ENCODE assay signal across 1 cellular context in genomic region chr3:136277634-136278033, GRCh38.
TF ChIP-seq lines count a peak whose summit lies in the region.

No MANE protein-coding gene starts in this region.

TF ChIP-seq in K562, 482 proteins besides CTCF, POLR2A, EP300 and RAD21 (continued from another document):
- TF ChIP-seq, protein P1, sequence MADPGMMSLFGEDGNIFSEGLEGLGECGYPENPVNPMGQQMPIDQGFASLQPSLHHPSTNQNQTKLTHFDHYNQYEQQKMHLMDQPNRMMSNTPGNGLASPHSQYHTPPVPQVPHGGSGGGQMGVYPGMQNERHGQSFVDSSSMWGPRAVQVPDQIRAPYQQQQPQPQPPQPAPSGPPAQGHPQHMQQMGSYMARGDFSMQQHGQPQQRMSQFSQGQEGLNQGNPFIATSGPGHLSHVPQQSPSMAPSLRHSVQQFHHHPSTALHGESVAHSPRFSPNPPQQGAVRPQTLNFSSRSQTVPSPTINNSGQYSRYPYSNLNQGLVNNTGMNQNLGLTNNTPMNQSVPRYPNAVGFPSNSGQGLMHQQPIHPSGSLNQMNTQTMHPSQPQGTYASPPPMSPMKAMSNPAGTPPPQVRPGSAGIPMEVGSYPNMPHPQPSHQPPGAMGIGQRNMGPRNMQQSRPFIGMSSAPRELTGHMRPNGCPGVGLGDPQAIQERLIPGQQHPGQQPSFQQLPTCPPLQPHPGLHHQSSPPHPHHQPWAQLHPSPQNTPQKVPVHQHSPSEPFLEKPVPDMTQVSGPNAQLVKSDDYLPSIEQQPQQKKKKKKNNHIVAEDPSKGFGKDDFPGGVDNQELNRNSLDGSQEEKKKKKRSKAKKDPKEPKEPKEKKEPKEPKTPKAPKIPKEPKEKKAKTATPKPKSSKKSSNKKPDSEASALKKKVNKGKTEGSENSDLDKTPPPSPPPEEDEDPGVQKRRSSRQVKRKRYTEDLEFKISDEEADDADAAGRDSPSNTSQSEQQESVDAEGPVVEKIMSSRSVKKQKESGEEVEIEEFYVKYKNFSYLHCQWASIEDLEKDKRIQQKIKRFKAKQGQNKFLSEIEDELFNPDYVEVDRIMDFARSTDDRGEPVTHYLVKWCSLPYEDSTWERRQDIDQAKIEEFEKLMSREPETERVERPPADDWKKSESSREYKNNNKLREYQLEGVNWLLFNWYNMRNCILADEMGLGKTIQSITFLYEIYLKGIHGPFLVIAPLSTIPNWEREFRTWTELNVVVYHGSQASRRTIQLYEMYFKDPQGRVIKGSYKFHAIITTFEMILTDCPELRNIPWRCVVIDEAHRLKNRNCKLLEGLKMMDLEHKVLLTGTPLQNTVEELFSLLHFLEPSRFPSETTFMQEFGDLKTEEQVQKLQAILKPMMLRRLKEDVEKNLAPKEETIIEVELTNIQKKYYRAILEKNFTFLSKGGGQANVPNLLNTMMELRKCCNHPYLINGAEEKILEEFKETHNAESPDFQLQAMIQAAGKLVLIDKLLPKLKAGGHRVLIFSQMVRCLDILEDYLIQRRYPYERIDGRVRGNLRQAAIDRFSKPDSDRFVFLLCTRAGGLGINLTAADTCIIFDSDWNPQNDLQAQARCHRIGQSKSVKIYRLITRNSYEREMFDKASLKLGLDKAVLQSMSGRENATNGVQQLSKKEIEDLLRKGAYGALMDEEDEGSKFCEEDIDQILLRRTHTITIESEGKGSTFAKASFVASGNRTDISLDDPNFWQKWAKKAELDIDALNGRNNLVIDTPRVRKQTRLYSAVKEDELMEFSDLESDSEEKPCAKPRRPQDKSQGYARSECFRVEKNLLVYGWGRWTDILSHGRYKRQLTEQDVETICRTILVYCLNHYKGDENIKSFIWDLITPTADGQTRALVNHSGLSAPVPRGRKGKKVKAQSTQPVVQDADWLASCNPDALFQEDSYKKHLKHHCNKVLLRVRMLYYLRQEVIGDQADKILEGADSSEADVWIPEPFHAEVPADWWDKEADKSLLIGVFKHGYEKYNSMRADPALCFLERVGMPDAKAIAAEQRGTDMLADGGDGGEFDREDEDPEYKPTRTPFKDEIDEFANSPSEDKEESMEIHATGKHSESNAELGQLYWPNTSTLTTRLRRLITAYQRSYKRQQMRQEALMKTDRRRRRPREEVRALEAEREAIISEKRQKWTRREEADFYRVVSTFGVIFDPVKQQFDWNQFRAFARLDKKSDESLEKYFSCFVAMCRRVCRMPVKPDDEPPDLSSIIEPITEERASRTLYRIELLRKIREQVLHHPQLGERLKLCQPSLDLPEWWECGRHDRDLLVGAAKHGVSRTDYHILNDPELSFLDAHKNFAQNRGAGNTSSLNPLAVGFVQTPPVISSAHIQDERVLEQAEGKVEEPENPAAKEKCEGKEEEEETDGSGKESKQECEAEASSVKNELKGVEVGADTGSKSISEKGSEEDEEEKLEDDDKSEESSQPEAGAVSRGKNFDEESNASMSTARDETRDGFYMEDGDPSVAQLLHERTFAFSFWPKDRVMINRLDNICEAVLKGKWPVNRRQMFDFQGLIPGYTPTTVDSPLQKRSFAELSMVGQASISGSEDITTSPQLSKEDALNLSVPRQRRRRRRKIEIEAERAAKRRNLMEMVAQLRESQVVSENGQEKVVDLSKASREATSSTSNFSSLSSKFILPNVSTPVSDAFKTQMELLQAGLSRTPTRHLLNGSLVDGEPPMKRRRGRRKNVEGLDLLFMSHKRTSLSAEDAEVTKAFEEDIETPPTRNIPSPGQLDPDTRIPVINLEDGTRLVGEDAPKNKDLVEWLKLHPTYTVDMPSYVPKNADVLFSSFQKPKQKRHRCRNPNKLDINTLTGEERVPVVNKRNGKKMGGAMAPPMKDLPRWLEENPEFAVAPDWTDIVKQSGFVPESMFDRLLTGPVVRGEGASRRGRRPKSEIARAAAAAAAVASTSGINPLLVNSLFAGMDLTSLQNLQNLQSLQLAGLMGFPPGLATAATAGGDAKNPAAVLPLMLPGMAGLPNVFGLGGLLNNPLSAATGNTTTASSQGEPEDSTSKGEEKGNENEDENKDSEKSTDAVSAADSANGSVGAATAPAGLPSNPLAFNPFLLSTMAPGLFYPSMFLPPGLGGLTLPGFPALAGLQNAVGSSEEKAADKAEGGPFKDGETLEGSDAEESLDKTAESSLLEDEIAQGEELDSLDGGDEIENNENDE (IDR thresholded peaks at IDR 0.05; ENCODE audit: low read depth, low read length): no peak
- TF ChIP-seq ZBTB17 (CRISPR knock-in tag; IDR thresholded peaks at IDR 0.05): no peak
- TF ChIP-seq, protein P2, sequence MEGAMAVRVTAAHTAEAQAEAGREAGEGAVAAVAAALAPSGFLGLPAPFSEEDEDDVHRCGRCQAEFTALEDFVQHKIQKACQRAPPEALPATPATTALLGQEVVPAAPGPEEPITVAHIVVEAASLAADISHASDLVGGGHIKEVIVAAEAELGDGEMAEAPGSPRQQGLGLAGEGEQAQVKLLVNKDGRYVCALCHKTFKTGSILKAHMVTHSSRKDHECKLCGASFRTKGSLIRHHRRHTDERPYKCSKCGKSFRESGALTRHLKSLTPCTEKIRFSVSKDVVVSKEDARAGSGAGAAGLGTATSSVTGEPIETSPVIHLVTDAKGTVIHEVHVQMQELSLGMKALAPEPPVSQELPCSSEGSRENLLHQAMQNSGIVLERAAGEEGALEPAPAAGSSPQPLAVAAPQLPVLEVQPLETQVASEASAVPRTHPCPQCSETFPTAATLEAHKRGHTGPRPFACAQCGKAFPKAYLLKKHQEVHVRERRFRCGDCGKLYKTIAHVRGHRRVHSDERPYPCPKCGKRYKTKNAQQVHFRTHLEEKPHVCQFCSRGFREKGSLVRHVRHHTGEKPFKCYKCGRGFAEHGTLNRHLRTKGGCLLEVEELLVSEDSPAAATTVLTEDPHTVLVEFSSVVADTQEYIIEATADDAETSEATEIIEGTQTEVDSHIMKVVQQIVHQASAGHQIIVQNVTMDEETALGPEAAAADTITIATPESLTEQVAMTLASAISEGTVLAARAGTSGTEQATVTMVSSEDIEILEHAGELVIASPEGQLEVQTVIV (CRISPR knock-in tag; IDR thresholded peaks at IDR 0.05; ENCODE audit: borderline replicate concordance): no peak
- TF ChIP-seq, protein P3, sequence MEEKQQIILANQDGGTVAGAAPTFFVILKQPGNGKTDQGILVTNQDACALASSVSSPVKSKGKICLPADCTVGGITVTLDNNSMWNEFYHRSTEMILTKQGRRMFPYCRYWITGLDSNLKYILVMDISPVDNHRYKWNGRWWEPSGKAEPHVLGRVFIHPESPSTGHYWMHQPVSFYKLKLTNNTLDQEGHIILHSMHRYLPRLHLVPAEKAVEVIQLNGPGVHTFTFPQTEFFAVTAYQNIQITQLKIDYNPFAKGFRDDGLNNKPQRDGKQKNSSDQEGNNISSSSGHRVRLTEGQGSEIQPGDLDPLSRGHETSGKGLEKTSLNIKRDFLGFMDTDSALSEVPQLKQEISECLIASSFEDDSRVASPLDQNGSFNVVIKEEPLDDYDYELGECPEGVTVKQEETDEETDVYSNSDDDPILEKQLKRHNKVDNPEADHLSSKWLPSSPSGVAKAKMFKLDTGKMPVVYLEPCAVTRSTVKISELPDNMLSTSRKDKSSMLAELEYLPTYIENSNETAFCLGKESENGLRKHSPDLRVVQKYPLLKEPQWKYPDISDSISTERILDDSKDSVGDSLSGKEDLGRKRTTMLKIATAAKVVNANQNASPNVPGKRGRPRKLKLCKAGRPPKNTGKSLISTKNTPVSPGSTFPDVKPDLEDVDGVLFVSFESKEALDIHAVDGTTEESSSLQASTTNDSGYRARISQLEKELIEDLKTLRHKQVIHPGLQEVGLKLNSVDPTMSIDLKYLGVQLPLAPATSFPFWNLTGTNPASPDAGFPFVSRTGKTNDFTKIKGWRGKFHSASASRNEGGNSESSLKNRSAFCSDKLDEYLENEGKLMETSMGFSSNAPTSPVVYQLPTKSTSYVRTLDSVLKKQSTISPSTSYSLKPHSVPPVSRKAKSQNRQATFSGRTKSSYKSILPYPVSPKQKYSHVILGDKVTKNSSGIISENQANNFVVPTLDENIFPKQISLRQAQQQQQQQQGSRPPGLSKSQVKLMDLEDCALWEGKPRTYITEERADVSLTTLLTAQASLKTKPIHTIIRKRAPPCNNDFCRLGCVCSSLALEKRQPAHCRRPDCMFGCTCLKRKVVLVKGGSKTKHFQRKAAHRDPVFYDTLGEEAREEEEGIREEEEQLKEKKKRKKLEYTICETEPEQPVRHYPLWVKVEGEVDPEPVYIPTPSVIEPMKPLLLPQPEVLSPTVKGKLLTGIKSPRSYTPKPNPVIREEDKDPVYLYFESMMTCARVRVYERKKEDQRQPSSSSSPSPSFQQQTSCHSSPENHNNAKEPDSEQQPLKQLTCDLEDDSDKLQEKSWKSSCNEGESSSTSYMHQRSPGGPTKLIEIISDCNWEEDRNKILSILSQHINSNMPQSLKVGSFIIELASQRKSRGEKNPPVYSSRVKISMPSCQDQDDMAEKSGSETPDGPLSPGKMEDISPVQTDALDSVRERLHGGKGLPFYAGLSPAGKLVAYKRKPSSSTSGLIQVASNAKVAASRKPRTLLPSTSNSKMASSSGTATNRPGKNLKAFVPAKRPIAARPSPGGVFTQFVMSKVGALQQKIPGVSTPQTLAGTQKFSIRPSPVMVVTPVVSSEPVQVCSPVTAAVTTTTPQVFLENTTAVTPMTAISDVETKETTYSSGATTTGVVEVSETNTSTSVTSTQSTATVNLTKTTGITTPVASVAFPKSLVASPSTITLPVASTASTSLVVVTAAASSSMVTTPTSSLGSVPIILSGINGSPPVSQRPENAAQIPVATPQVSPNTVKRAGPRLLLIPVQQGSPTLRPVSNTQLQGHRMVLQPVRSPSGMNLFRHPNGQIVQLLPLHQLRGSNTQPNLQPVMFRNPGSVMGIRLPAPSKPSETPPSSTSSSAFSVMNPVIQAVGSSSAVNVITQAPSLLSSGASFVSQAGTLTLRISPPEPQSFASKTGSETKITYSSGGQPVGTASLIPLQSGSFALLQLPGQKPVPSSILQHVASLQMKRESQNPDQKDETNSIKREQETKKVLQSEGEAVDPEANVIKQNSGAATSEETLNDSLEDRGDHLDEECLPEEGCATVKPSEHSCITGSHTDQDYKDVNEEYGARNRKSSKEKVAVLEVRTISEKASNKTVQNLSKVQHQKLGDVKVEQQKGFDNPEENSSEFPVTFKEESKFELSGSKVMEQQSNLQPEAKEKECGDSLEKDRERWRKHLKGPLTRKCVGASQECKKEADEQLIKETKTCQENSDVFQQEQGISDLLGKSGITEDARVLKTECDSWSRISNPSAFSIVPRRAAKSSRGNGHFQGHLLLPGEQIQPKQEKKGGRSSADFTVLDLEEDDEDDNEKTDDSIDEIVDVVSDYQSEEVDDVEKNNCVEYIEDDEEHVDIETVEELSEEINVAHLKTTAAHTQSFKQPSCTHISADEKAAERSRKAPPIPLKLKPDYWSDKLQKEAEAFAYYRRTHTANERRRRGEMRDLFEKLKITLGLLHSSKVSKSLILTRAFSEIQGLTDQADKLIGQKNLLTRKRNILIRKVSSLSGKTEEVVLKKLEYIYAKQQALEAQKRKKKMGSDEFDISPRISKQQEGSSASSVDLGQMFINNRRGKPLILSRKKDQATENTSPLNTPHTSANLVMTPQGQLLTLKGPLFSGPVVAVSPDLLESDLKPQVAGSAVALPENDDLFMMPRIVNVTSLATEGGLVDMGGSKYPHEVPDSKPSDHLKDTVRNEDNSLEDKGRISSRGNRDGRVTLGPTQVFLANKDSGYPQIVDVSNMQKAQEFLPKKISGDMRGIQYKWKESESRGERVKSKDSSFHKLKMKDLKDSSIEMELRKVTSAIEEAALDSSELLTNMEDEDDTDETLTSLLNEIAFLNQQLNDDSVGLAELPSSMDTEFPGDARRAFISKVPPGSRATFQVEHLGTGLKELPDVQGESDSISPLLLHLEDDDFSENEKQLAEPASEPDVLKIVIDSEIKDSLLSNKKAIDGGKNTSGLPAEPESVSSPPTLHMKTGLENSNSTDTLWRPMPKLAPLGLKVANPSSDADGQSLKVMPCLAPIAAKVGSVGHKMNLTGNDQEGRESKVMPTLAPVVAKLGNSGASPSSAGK (IDR thresholded peaks at IDR 0.05): no peak
- TF ChIP-seq, protein P4, sequence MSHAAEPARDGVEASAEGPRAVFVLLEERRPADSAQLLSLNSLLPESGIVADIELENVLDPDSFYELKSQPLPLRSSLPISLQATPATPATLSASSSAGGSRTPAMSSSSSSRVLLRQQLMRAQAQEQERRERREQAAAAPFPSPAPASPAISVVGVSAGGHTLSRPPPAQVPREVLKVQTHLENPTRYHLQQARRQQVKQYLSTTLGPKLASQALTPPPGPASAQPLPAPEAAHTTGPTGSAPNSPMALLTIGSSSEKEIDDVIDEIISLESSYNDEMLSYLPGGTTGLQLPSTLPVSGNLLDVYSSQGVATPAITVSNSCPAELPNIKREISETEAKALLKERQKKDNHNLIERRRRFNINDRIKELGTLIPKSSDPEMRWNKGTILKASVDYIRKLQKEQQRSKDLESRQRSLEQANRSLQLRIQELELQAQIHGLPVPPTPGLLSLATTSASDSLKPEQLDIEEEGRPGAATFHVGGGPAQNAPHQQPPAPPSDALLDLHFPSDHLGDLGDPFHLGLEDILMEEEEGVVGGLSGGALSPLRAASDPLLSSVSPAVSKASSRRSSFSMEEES (CRISPR knock-in tag; IDR thresholded peaks at IDR 0.05): no peak
- no peak for TF ChIP-seq TBP (optimal IDR thresholded peaks at IDR 0.05; ENCODE audit: low read depth, low read length)
- no peak for TF ChIP-seq ZNF766 (CRISPR knock-in tag; conservative IDR thresholded peaks at IDR 0.05)
- no peak for TF ChIP-seq CTCFL (IDR thresholded peaks at IDR 0.05; ENCODE audit: borderline replicate concordance, insufficient read depth, low read depth, low read length, poor library complexity, severe bottlenecking)
TF ChIP-seq in K562: peak in this region for 0.
